Comparison of ENCODE assay signal across 15 cellular contexts in genomic region chr6:28725274-28725809, GRCh38.
A peak's percentile ranks its signal among the peaks of the same experiment; 100 is the strongest.
DNase-seq lines count a peak whose midpoint lies in the region; ATAC-seq, FAIRE-seq and TF ChIP-seq lines count a peak whose summit lies in the region.
"Had no signal": no experiment of that assay in that cellular context is flagged by ENCODE, and none has a peak within 500 bp of the region (broad histone marks: within the 10 kb centered on the region; RNA-seq: fewer than 3 reads in every experiment).

No MANE protein-coding gene starts in this region.

- TF ChIP-seq CTCF in GM23338 (conservative IDR thresholded peaks at IDR 0.05; ENCODE audit: low read depth in 2 of 2), result no peak
- no peak for TF ChIP-seq CTCF in OCI-LY3 (IDR thresholded peaks at IDR 0.05; ENCODE audit: low read depth, low read length)
- no peak for TF ChIP-seq CTCF in astrocyte (IDR thresholded peaks at IDR 0.05; ENCODE audit: insufficient read depth, low read depth, low read length)

- peak overlapping the region; percentile 53 for H3K4me3 Mint-ChIP-seq in GM23338
- H3K4me3 Mint-ChIP-seq in astrocyte (ENCODE audit: unreplicated experiment), result peak overlapping the region; percentile 0
- H3K4me3 Mint-ChIP-seq: B cell, T-helper 17 cell had no signal

- H3F3A ChIP-seq in GM23338 (replicated peaks; ENCODE audit: low read depth), result 0 out of 2 replicates have a peak, but pooled peaks cover 14% of the 10 kb centered on the region

- peaks cover 15% of the 10 kb centered on the region; the same call in 2 of the 3 replicates for H3K4me1 Mint-ChIP-seq in GM23338
- peaks cover 7% of the 10 kb centered on the region for H3K4me1 Mint-ChIP-seq in astrocyte (ENCODE audit: low read depth, unreplicated experiment)

- H3K27me3 ChIP-seq in GM23338 (ENCODE audit: insufficient read depth), result peaks cover 27% of the 10 kb centered on the region
- H3K27me3 ChIP-seq in OCI-LY3 (ENCODE audit: low read depth, low read length), result no peaks in the 10 kb centered on the region
- peaks cover 2% of the 10 kb centered on the region for H3K27me3 ChIP-seq in astrocyte (ENCODE audit: insufficient read depth, low read length)

- H3K27ac Mint-ChIP-seq in GM23338 (no peak overlapping the region), astrocyte (ENCODE audit: unreplicated experiment) (no peak overlapping the region)
- H3K27ac Mint-ChIP-seq: B cell, T-helper 17 cell had no signal

- CTCF ChIA-PET in HEK293T (lab: Yijun Ruan, JAX), result interaction anchor here (0.6 kb wide), 1 partner anchor 231 kb away, joined by 3 read pairs; no protein-coding TSS in a partner anchor

- H3K36me3 ChIP-seq in GM23338 (ENCODE audit: insufficient read depth) (no peaks in the 10 kb centered on the region), OCI-LY3 (replicated peaks; ENCODE audit: low read depth, low read length) (no peaks in the 10 kb centered on the region), astrocyte (ENCODE audit: insufficient read depth, low read length) (no peaks in the 10 kb centered on the region)

- H3K4me3 ChIP-seq in GM23338, result peak overlapping the region; percentile 21
- H3K4me3 ChIP-seq in OCI-LY3 (ENCODE audit: low read length), result no peak overlapping the region; the same call in 1 of the 2 replicates
- no peak overlapping the region for H3K4me3 ChIP-seq in astrocyte (ENCODE audit: insufficient read depth, low read depth, low read length)

- H3K27me3 Mint-ChIP-seq in GM23338 (ENCODE audit: insufficient read depth, low read depth, poor library complexity), result peaks cover 41% of the 10 kb centered on the region
- H3K27me3 Mint-ChIP-seq in astrocyte (ENCODE audit: low read depth, unreplicated experiment), result peaks cover 14% of the 10 kb centered on the region

- ATAC-seq in GM23338, result no peak
- ATAC-seq: T-helper 17 cell had no signal

- H3K79me2 ChIP-seq in GM23338 (replicated peaks; ENCODE audit: insufficient read depth), result no peaks in the 10 kb centered on the region
- no peaks in the 10 kb centered on the region for H3K79me2 ChIP-seq in OCI-LY3 (ENCODE audit: low read length)
- no peaks in the 10 kb centered on the region for H3K79me2 ChIP-seq in astrocyte (ENCODE audit: insufficient read depth, low read length)

- H3K27ac ChIP-seq in GM23338 (ENCODE audit: low read depth) (no peak overlapping the region), OCI-LY3 (ENCODE audit: low read length) (no peak overlapping the region), astrocyte (ENCODE audit: low read depth, low read length) (no peak overlapping the region)

- no peak for FAIRE-seq in astrocyte (lab: Jason Lieb, UNC)

- H3K36me3 Mint-ChIP-seq in GM23338 (ENCODE audit: low read depth) (peaks cover 3% of the 10 kb centered on the region; the same call in 2 of the 3 replicates), astrocyte (ENCODE audit: low read depth, unreplicated experiment) (no peaks in the 10 kb centered on the region)

- H3K4me1 ChIP-seq in GM23338 (ENCODE audit: insufficient read depth), result peaks cover 19% of the 10 kb centered on the region
- H3K4me1 ChIP-seq in OCI-LY3 (ENCODE audit: low read length), result peaks cover 17% of the 10 kb centered on the region; the same call in 1 of the 2 replicates
- H3K4me1 ChIP-seq in astrocyte (ENCODE audit: insufficient read depth, low read length), result no peaks in the 10 kb centered on the region

- POLR2A ChIA-PET in HEK293T (lab: Yijun Ruan, JAX), result interaction anchor here (0.6 to 1.6 kb wide), 2 partner anchors 34 to 38 kb away, joined by 3 to 7 read pairs; no protein-coding TSS in a partner anchor

- no peaks in the 10 kb centered on the region for H3K9me3 ChIP-seq in OCI-LY3 (ENCODE audit: insufficient read depth, low read length)
- H3K9me3 ChIP-seq in astrocyte (ENCODE audit: insufficient read depth, low read depth, low read length), result no peaks in the 10 kb centered on the region

- H4K20me1 ChIP-seq in GM23338 (replicated peaks; ENCODE audit: insufficient read depth), result no peaks in the 10 kb centered on the region
- no peaks in the 10 kb centered on the region for H4K20me1 ChIP-seq in OCI-LY3 (ENCODE audit: insufficient read depth, low read length)
- no peaks in the 10 kb centered on the region for H4K20me1 ChIP-seq in astrocyte (ENCODE audit: insufficient read depth, low read length)

- no peak overlapping the region for H3K9ac ChIP-seq in OCI-LY3 (ENCODE audit: low read length)
- no peak overlapping the region for H3K9ac ChIP-seq in astrocyte (ENCODE audit: low read length)

- DNase-seq in GM23338 (ENCODE audit: low spot score) (no peak), HEK293T (ENCODE audit: extremely low spot score) (no peak), astrocyte (ENCODE audit: low read depth) (no peak), NCI-H1048 (lab: John Stamatoyannopoulos, UW) (no peak), epidermal melanocyte (ENCODE audit: insufficient read length, low spot score) (no peak)
- DNase-seq in stimulated activated CD4-positive, alpha-beta T cell treated with anti-CD3 and anti-CD28 coated beads, Interleukin-2, amount 100 ng/mL, for 48 hours, result no peak
- DNase-seq: GF-D8, Kasumi-1, MM.1S, NCI-H1092, NCI-H1436, NCI-H187 treated with DMSO at 0.1 percent for 48 hours, T-helper 17 cell had no signal

- peak overlapping the region; percentile 1; the same call in 1 of the 2 replicates for H3K4me2 ChIP-seq in GM23338
- peak overlapping the region; percentile 96 for H3K4me2 ChIP-seq in OCI-LY3 (ENCODE audit: low read length)
- no peak overlapping the region for H3K4me2 ChIP-seq in astrocyte (ENCODE audit: low read length)

- no peaks in the 10 kb centered on the region for H3K9me2 ChIP-seq in GM23338 (ENCODE audit: insufficient read depth)

- H2AFZ ChIP-seq in GM23338, result no peak overlapping the region
- H2AFZ ChIP-seq in OCI-LY3 (ENCODE audit: low read depth, low read length), result no peak overlapping the region
- H2AFZ ChIP-seq in astrocyte (ENCODE audit: low read depth, low read length), result no peak overlapping the region

- H3K9me3 Mint-ChIP-seq in GM23338 (peaks cover 5% of the 10 kb centered on the region), astrocyte (ENCODE audit: unreplicated experiment) (no peaks in the 10 kb centered on the region)

TF ChIP-seq in HEK293T, 16 proteins besides CTCF, POLR2A, EP300 and RAD21:
- TF ChIP-seq BHLHE40 (IDR thresholded peaks at IDR 0.05; ENCODE audit: borderline replicate concordance) (no peak), ZNF384 (IDR thresholded peaks at IDR 0.05) (0 out of 2 replicates have a peak, but pooled peaks have one; percentile 6), L3MBTL2 (conservative IDR thresholded peaks at IDR 0.05) (0 out of 2 replicates have a peak, but pooled peaks have one; percentile 34)
